Comparison of ENCODE assay signal across 8 cellular contexts in the genomic region with DNA sequence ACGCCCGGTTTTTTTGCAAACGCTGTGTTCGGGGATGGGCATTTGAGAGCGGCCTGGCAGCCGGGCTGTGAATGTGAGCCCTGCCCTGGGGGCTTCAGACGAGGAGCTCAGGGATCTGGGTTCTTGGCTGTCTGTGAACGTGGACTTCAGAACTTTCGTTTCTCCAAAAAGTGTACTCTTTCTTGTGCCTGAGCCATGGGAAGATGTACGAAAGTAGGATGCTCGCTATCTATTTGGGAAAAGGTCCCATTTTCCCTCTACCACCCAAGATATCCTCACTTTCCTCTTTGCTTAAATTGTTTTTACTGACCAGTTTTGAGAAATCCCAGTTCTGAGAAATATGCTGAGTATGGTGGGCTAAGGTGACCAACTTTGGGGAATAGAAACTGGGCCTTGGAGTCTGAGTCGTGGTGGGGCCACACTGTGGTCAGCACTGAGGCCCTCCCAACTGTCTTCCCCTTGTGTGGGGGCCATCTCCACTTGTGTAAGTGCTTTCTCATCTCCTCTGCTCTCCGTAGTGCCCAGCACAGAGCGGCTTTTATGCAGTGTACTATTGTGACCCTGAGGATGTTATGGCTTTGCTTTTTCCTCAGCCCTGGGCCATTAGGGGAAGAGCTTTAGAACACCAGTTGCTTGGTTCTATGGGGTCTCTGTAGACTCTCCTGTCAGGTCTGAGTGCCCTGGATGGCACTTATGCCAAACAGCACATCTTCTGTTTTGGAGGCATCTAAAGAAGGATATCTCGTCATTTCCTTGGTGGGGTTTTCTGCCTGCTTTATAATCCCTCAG. TPM values are rescaled to one million over a fixed set of nuclear protein-coding genes. Genes with fewer than 3 reads are reported as not detected.
DNase-seq lines count a peak whose midpoint lies in the region; ATAC-seq, FAIRE-seq and TF ChIP-seq lines count a peak whose summit lies in the region.

No MANE protein-coding gene starts in this region.

- peak overlapping the region; percentile 89 for H3K27ac ChIP-seq in CD4-positive, alpha-beta T cell (ENCODE audit: low read depth, low read length)
- H3K27ac ChIP-seq in keratinocyte (ENCODE audit: control insufficient read depth, insufficient read depth, low read length) (peak overlapping the region; percentile 59), thoracic aorta (peak overlapping the region; percentile 53 to 79)

- no peaks in the 10 kb centered on the region for H3K27me3 ChIP-seq in CD4-positive, alpha-beta T cell (ENCODE audit: control insufficient read depth, insufficient read depth, low read length)
- no peaks in the 10 kb centered on the region for H3K27me3 ChIP-seq in keratinocyte (ENCODE audit: control insufficient read depth, extremely low read depth, insufficient read depth, low read length)
- no peaks in the 10 kb centered on the region for H3K27me3 ChIP-seq in thoracic aorta (replicated peaks; ENCODE audit: insufficient read depth)

- peaks cover 58% of the 10 kb centered on the region for H3K4me1 Mint-ChIP-seq in CD4-positive, alpha-beta T cell (ENCODE audit: low read depth)
- peaks cover 45% of the 10 kb centered on the region for H3K4me1 Mint-ChIP-seq in activated naive CD8-positive, alpha-beta T cell treated with anti-CD3 and anti-CD28 coated beads, Interleukin-2, amount 10 ng/mL, durations not matched to agents 7 days and 5 days

- H3K9me3 ChIP-seq in CD4-positive, alpha-beta T cell (ENCODE audit: control insufficient read depth, low read length) = no peaks in the 10 kb centered on the region
- H3K9me3 ChIP-seq in keratinocyte (ENCODE audit: control insufficient read depth, low read depth, low read length) (no peaks in the 10 kb centered on the region), thoracic aorta (no peaks in the 10 kb centered on the region)

- no peaks in the 10 kb centered on the region for H3K9me1 ChIP-seq in keratinocyte (ENCODE audit: control insufficient read depth, extremely low read depth, insufficient read depth, low read length)

- H3K79me2 ChIP-seq in keratinocyte (ENCODE audit: control insufficient read depth, insufficient read depth, low read length) = peaks cover 53% of the 10 kb centered on the region

- FAIRE-seq in keratinocyte (lab: Jason Lieb, UNC) (no peak), GM19239 (lab: Jason Lieb, UNC) (no peak)

- H3K4me2 ChIP-seq in keratinocyte (ENCODE audit: control insufficient read depth, extremely low read depth, insufficient read depth, low read depth, low read length) = peak overlapping the region; percentile 84

- H3K27me3 Mint-ChIP-seq in CD4-positive, alpha-beta T cell = no peaks in the 10 kb centered on the region
- no peaks in the 10 kb centered on the region for H3K27me3 Mint-ChIP-seq in activated naive CD8-positive, alpha-beta T cell treated with anti-CD3 and anti-CD28 coated beads, Interleukin-2, amount 10 ng/mL, durations not matched to agents 7 days and 5 days

- H3K4me1 ChIP-seq in keratinocyte (ENCODE audit: control insufficient read depth, extremely low read depth, insufficient read depth, low read length) (peaks cover 15% of the 10 kb centered on the region), thoracic aorta (ENCODE audit: control insufficient read depth in 1 of 2, low read depth in 2 of 2) (peaks cover 8 to 30% of the 10 kb centered on the region in 2 donors)

- H3K4me3 ChIP-seq in keratinocyte (ENCODE audit: control insufficient read depth in 2 of 3, extremely low read depth in 1 of 3, insufficient read depth in 2 of 3, low read depth in 1 of 3, low read length in 3 of 3) (peak overlapping the region; percentile 87 to 99 (median 98)), thoracic aorta (peak overlapping the region; percentile 91)

- peaks cover 10% of the 10 kb centered on the region for H4K20me1 ChIP-seq in keratinocyte (ENCODE audit: control insufficient read depth, extremely low read depth, insufficient read depth, low read length)

- no peak for DNase-seq in CD4-positive, alpha-beta T cell
- DNase-seq in activated naive CD8-positive, alpha-beta T cell treated with anti-CD3 and anti-CD28 coated beads, Interleukin-2, amount 10 ng/mL, durations not matched to agents 7 days and 5 days = peak; percentile 32
- DNase-seq in keratinocyte (ENCODE audit: low read depth, low spot score) (no peak), thoracic aorta (ENCODE audit: low spot score) (no peak), GM19239 (ENCODE audit: insufficient read length, low spot score) (no peak)
- DNase-seq in activated effector memory CD4-positive, alpha-beta T cell treated with anti-CD3 and anti-CD28 coated beads, Interleukin-2, amount 50 U/mL, for 16 hours = no peak

- intact Hi-C loops in CD4-positive, alpha-beta T cell (cut with DNase I, micrococcal nuclease) = loop anchor here (1.0 to 10.0 kb wide), 7 partner anchors 27 to 749 kb away; a partner anchor contains a TSS

- TF ChIP-seq CTCF in CD4-positive, alpha-beta T cell (IDR thresholded peaks at IDR 0.05) = no peak
- TF ChIP-seq CTCF in keratinocyte (optimal IDR thresholded peaks at IDR 0.05 in 1 of 3, IDR thresholded peaks at IDR 0.05 in 1 of 3, conservative IDR thresholded peaks at IDR 0.05 in 1 of 3; ENCODE audit: extremely low read depth in 1 of 3, insufficient read depth in 2 of 3, low read length in 3 of 3) = no peak
- TF ChIP-seq CTCF in thoracic aorta (IDR thresholded peaks at IDR 0.05) = no peak

- H3K9me3 Mint-ChIP-seq in CD4-positive, alpha-beta T cell = no peaks in the 10 kb centered on the region
- no peaks in the 10 kb centered on the region for H3K9me3 Mint-ChIP-seq in activated naive CD8-positive, alpha-beta T cell treated with anti-CD3 and anti-CD28 coated beads, Interleukin-2, amount 10 ng/mL, durations not matched to agents 7 days and 5 days

- H3K9ac ChIP-seq in keratinocyte (ENCODE audit: control insufficient read depth, extremely low read depth, insufficient read depth, low read length) = peak overlapping the region; percentile 80

- POLR2A ChIA-PET in CD4-positive, alpha-beta T cell (lab: Charles Lee) = interaction anchor here (0.6 to 2.4 kb wide), 8 partner anchors 11 to 445 kb away, joined by 3 to 16 read pairs (median 6); a partner anchor contains a TSS
- POLR2A ChIA-PET in activated naive CD8-positive, alpha-beta T cell treated with anti-CD3 and anti-CD28 coated beads, Interleukin-2, amount 10 ng/mL, durations not matched to agents 7 days and 5 days (lab: Charles Lee) = interaction anchor here (0.5 to 2.4 kb wide), 8 partner anchors 13 to 213 kb away, joined by 3 to 22 read pairs (median 7); a partner anchor contains a TSS

- CTCF ChIA-PET in CD4-positive, alpha-beta T cell (lab: Charles Lee) = interaction anchor here (1.0 to 1.8 kb wide), 4 partner anchors 26 to 528 kb away, joined by 3 to 8 read pairs (median 4); a partner anchor contains a TSS

- H3K4me3 Mint-ChIP-seq in CD4-positive, alpha-beta T cell = peak overlapping the region; percentile 87
- H3K4me3 Mint-ChIP-seq in activated naive CD8-positive, alpha-beta T cell treated with anti-CD3 and anti-CD28 coated beads, Interleukin-2, amount 10 ng/mL, durations not matched to agents 7 days and 5 days = peak overlapping the region; percentile 84

- ATAC-seq in CD4-positive, alpha-beta T cell (ENCODE audit: poor library complexity) = peak; percentile 5
- ATAC-seq in HG03442 (IDR thresholded peaks at IDR 0.05; ENCODE audit: unreplicated experiment) (peak; percentile 10), thoracic aorta (ENCODE audit: insufficient number of reproducible peaks, low FRiP score, low read depth) (no peak), GM21717 (IDR thresholded peaks at IDR 0.05; ENCODE audit: unreplicated experiment) (no peak)
- ATAC-seq in activated naive CD8-positive, alpha-beta T cell treated with anti-CD3 and anti-CD28 coated beads, Interleukin-2, amount 10 ng/mL, durations not matched to agents 7 days and 5 days (ENCODE audit: low read depth) = peak; percentile 9

- dilution Hi-C loops in keratinocyte (cut with MboI; ENCODE audit: extremely low pct_ligation_motif_present, low sequenced_read_pairs) = no loop called here

- peaks cover 12 to 18% of the 10 kb centered on the region in 2 experiments for H3K36me3 ChIP-seq in keratinocyte (ENCODE audit: control insufficient read depth in 2 of 2, extremely low read depth in 1 of 2, insufficient read depth in 2 of 2, low read length in 2 of 2)
- peaks cover 14% of the 10 kb centered on the region for H3K36me3 ChIP-seq in thoracic aorta

- H2AFZ ChIP-seq in keratinocyte (ENCODE audit: control insufficient read depth, low read length) = peak overlapping the region; percentile 69

- peaks cover 54% of the 10 kb centered on the region for H3K36me3 Mint-ChIP-seq in CD4-positive, alpha-beta T cell (ENCODE audit: low read depth)
- H3K36me3 Mint-ChIP-seq in activated naive CD8-positive, alpha-beta T cell treated with anti-CD3 and anti-CD28 coated beads, Interleukin-2, amount 10 ng/mL, durations not matched to agents 7 days and 5 days = peaks cover 16% of the 10 kb centered on the region

- peak overlapping the region; percentile 91 for H3K27ac Mint-ChIP-seq in CD4-positive, alpha-beta T cell
- H3K27ac Mint-ChIP-seq in activated naive CD8-positive, alpha-beta T cell treated with anti-CD3 and anti-CD28 coated beads, Interleukin-2, amount 10 ng/mL, durations not matched to agents 7 days and 5 days = peak overlapping the region; percentile 95

RNA-seq across cellular contexts. Expression of a gene that starts 0.9 kb away (rescaled TPM):
- 10 to 100 TPM; 88.5 to 90.6 TPM for total RNA-seq in CD4-positive, alpha-beta T cell
- 100 to 1,000 TPM; 152 to 157 TPM for total RNA-seq in activated naive CD8-positive, alpha-beta T cell treated with anti-CD3 and anti-CD28 coated beads, Interleukin-2, amount 10 ng/mL, durations not matched to agents 7 days and 5 days
- 76.1 to 107 TPM (median 88.4 TPM) in 3 replicates for polyA plus RNA-seq in keratinocyte
- polyA plus RNA-seq in keratinocyte (2011; ENCODE audit: low read depth) = 29.4 TPM
- polyA plus RNA-seq in keratinocyte (2011; cell fraction: cytosol; rRNA removed) = 77.6 and 112 TPM in 2 replicates
- 116 and 137 TPM in 2 replicates for polyA plus RNA-seq in keratinocyte (2011; cell fraction: nucleus; rRNA removed)
- 32.5 and 115 TPM in 2 replicates for polyA plus RNA-seq in keratinocyte (2012; ENCODE audit: low replicate concordance)
- 106 to 202 TPM (median 106 TPM) in 3 replicates for polyA minus RNA-seq in keratinocyte
- 93.0 TPM for polyA minus RNA-seq in keratinocyte (2011; cell fraction: cytosol; rRNA and poly(A)+ RNA removed)
- polyA minus RNA-seq in keratinocyte (2011; cell fraction: nucleus; rRNA and poly(A)+ RNA removed) = 38.6 and 49.6 TPM in 2 replicates
- 100 to 1,000 TPM; 148 to 156 TPM for total RNA-seq in thoracic aorta

RNA-seq across cellular contexts. Expression of a gene that starts 19.9 kb away (rescaled TPM):
- 1 to 10 TPM; 1.3 to 1.8 TPM for total RNA-seq in CD4-positive, alpha-beta T cell
- 1 to 10 TPM in 1 of 2 experiments, under 1 TPM in 1; 0.74 to 2.1 TPM for total RNA-seq in activated naive CD8-positive, alpha-beta T cell treated with anti-CD3 and anti-CD28 coated beads, Interleukin-2, amount 10 ng/mL, durations not matched to agents 7 days and 5 days
- polyA plus RNA-seq in keratinocyte = not detected in 3 replicates
- not detected for polyA plus RNA-seq in keratinocyte (2011; ENCODE audit: low read depth)
- not detected in 2 replicates for polyA plus RNA-seq in keratinocyte (2011; cell fraction: cytosol; rRNA removed)
- not detected in 2 replicates for polyA plus RNA-seq in keratinocyte (2011; cell fraction: nucleus; rRNA removed)
- polyA plus RNA-seq in keratinocyte (2012; ENCODE audit: low replicate concordance) = 0.30 TPM in 1 of 2 replicates, not detected in the other
- polyA minus RNA-seq in keratinocyte = not detected in 3 replicates
- not detected for polyA minus RNA-seq in keratinocyte (2011; cell fraction: cytosol; rRNA and poly(A)+ RNA removed)
- not detected in 2 replicates for polyA minus RNA-seq in keratinocyte (2011; cell fraction: nucleus; rRNA and poly(A)+ RNA removed)
- total RNA-seq in thoracic aorta = 1 to 10 TPM; 1.8 to 9.5 TPM

RNA-seq across cellular contexts. Expression of a gene that starts 36.9 kb away (rescaled TPM):
- total RNA-seq in CD4-positive, alpha-beta T cell = 10 to 100 TPM; 33.6 to 35.6 TPM
- 10 to 100 TPM; 51.0 to 54.5 TPM for total RNA-seq in activated naive CD8-positive, alpha-beta T cell treated with anti-CD3 and anti-CD28 coated beads, Interleukin-2, amount 10 ng/mL, durations not matched to agents 7 days and 5 days
- polyA plus RNA-seq in keratinocyte = 4.7 to 5.9 TPM (median 4.8 TPM) in 3 replicates
- 6.3 TPM for polyA plus RNA-seq in keratinocyte (2011; ENCODE audit: low read depth)
- polyA plus RNA-seq in keratinocyte (2011; cell fraction: cytosol; rRNA removed) = 1.9 and 2.5 TPM in 2 replicates
- polyA plus RNA-seq in keratinocyte (2011; cell fraction: nucleus; rRNA removed) = 18.7 and 21.0 TPM in 2 replicates
- 5.4 and 6.7 TPM in 2 replicates for polyA plus RNA-seq in keratinocyte (2012; ENCODE audit: low replicate concordance)
- 5.9 to 6.6 TPM (median 6.6 TPM) in 3 replicates for polyA minus RNA-seq in keratinocyte
- polyA minus RNA-seq in keratinocyte (2011; cell fraction: cytosol; rRNA and poly(A)+ RNA removed) = 3.3 TPM
- 8.0 and 9.4 TPM in 2 replicates for polyA minus RNA-seq in keratinocyte (2011; cell fraction: nucleus; rRNA and poly(A)+ RNA removed)
- 10 to 100 TPM; 70.0 to 78.7 TPM for total RNA-seq in thoracic aorta

RNA-seq across cellular contexts. Expression of a gene that starts 47.7 kb away (rescaled TPM):
- total RNA-seq in CD4-positive, alpha-beta T cell = not detected
- under 1 TPM in 1 of 2 experiments, not detected in 1; 0.11 TPM for total RNA-seq in activated naive CD8-positive, alpha-beta T cell treated with anti-CD3 and anti-CD28 coated beads, Interleukin-2, amount 10 ng/mL, durations not matched to agents 7 days and 5 days
- polyA plus RNA-seq in keratinocyte = not detected in 3 replicates
- polyA plus RNA-seq in keratinocyte (2011; ENCODE audit: low read depth) = not detected
- not detected in 2 replicates for polyA plus RNA-seq in keratinocyte (2011; cell fraction: cytosol; rRNA removed)
- not detected in 2 replicates for polyA plus RNA-seq in keratinocyte (2011; cell fraction: nucleus; rRNA removed)
- 0.08 and 0.21 TPM in 2 replicates for polyA plus RNA-seq in keratinocyte (2012; ENCODE audit: low replicate concordance)
- polyA minus RNA-seq in keratinocyte = not detected in 3 replicates
- polyA minus RNA-seq in keratinocyte (2011; cell fraction: cytosol; rRNA and poly(A)+ RNA removed) = not detected
- not detected in 2 replicates for polyA minus RNA-seq in keratinocyte (2011; cell fraction: nucleus; rRNA and poly(A)+ RNA removed)
- total RNA-seq in thoracic aorta = not detected

RNA-seq across cellular contexts. Expression of a gene that starts 58.7 kb away (rescaled TPM):
- total RNA-seq in CD4-positive, alpha-beta T cell = 10 to 100 TPM; 20.3 to 21.3 TPM
- 10 to 100 TPM; 21.5 to 22.0 TPM for total RNA-seq in activated naive CD8-positive, alpha-beta T cell treated with anti-CD3 and anti-CD28 coated beads, Interleukin-2, amount 10 ng/mL, durations not matched to agents 7 days and 5 days
- 0.03 to 0.18 TPM (median 0.03 TPM) in 3 replicates for polyA plus RNA-seq in keratinocyte
- polyA plus RNA-seq in keratinocyte (2011; ENCODE audit: low read depth) = 0.27 TPM
- polyA plus RNA-seq in keratinocyte (2011; cell fraction: cytosol; rRNA removed) = 0.06 and 0.08 TPM in 2 replicates
- polyA plus RNA-seq in keratinocyte (2011; cell fraction: nucleus; rRNA removed) = 0.14 and 0.25 TPM in 2 replicates
- polyA plus RNA-seq in keratinocyte (2012; ENCODE audit: low replicate concordance) = 0.24 and 0.34 TPM in 2 replicates
- polyA minus RNA-seq in keratinocyte = 0.06 to 0.13 TPM in 2 of 3 replicates, not detected in the other
- not detected for polyA minus RNA-seq in keratinocyte (2011; cell fraction: cytosol; rRNA and poly(A)+ RNA removed)
- polyA minus RNA-seq in keratinocyte (2011; cell fraction: nucleus; rRNA and poly(A)+ RNA removed) = 0.16 TPM in 1 of 2 replicates, not detected in the other
- 1,000 to 10,000 TPM; 1,006 to 1,415 TPM for total RNA-seq in thoracic aorta

Comparison
In these comparisons a context has a peak if more than half of its experiments do, and no peak if none do; other contexts are left out.
1. ATAC-seq: peak in CD4-positive, alpha-beta T cell (single experiment), HG03442 (single experiment) and activated naive CD8-positive, alpha-beta T cell treated with anti-CD3 and anti-CD28 coated beads, Interleukin-2, amount 10 ng/mL, durations not matched to agents 7 days and 5 days (single experiment); none in thoracic aorta (single experiment) and GM21717 (single experiment).
2. Peak in every context shown above with its lines, with median percentiles within 50 percentile points of each other: H3K27ac ChIP-seq.